ENCODE assay signal across 8 cellular contexts in genomic region chr18:74598350-74599001, GRCh38. TPM values are rescaled to one million over a fixed set of nuclear protein-coding genes. Genes with fewer than 3 reads are reported as not detected.
A peak's percentile ranks its signal among the peaks of the same experiment; 100 is the strongest.
DNase-seq lines count a peak whose midpoint lies in the region; ATAC-seq and TF ChIP-seq lines count a peak whose summit lies in the region.

No MANE protein-coding gene starts in this region.

- intact Hi-C loops in mammary epithelial cell (cut with micrococcal nuclease) = loop anchor here (5.0 kb wide), 1 partner anchor 809 kb away; no protein-coding TSS in a partner anchor

- TF ChIP-seq CTCF in GM13976 (IDR thresholded peaks at IDR 0.05; ENCODE audit: borderline replicate concordance, control extremely low read depth, extremely low read depth, insufficient read depth, missing control alignments) (peak; percentile 14), VCaP (conservative IDR thresholded peaks at IDR 0.05) (no peak; the same call in 1 of the 2 replicates), mammary epithelial cell (conservative IDR thresholded peaks at IDR 0.05 in 1 of 2, IDR thresholded peaks at IDR 0.05 in 1 of 2; ENCODE audit: extremely low read depth in 1 of 2, insufficient read depth in 1 of 2, low read depth in 1 of 2, low read length in 2 of 2) (peak in 1 of 2 donors; percentile 18)

- H3K4me1 ChIP-seq in mammary epithelial cell (ENCODE audit: insufficient read depth, low read length) = peaks cover 14% of the 10 kb centered on the region

- no TSS peak for BruUV-seq in mammary epithelial cell (replicated peaks; lab: Mats Ljungman, UMichigan)

- H3K79me2 ChIP-seq in mammary epithelial cell (ENCODE audit: insufficient read depth, low read length) = peaks cover 86% of the 10 kb centered on the region

- CTCF ChIA-PET in mammary epithelial cell (lab: Charles Lee; ENCODE audit: low non-redundant PET) = interaction anchor here (0.6 to 0.7 kb wide), 2 partner anchors 105 to 574 kb away, joined by 3 read pairs; no protein-coding TSS in a partner anchor

- under 1% methylated on average over 30 of the region's 44 CpGs for WGBS in mammary epithelial cell (ENCODE audit: low coverage, missing lambda C conversion rate)

- dilution Hi-C loops in mammary epithelial cell (cut with HindIII; ENCODE audit: low sequenced_read_pairs) = no loop called here

- peak overlapping the region; percentile 97 for H3K27ac ChIP-seq in VCaP
- peak overlapping the region; percentile 57 for H3K27ac ChIP-seq in mammary epithelial cell (ENCODE audit: insufficient read depth, low read depth, low read length)

- H2AFZ ChIP-seq in mammary epithelial cell (ENCODE audit: low read depth, low read length) = peak overlapping the region; percentile 97

- H3K36me3 ChIP-seq in mammary epithelial cell (ENCODE audit: insufficient read depth, low read length) = no peaks in the 10 kb centered on the region

- peak; percentile 72 for DNase-seq in GM13976 (ENCODE audit: low spot score)
- DNase-seq in NAMALWA (ENCODE audit: low spot score) = peak; percentile 89
- no peak for DNase-seq in mammary epithelial cell
- peak; percentile 62 for DNase-seq in kidney tubule cell (ENCODE audit: low spot score)
- DNase-seq in stimulated activated CD4-positive, alpha-beta T cell treated with anti-CD3 and anti-CD28 coated beads, Interleukin-2, amount 100 ng/mL, for 24 hours = peak; percentile 71 to 75
- DNase-seq in NCI-H2029 (lab: John Stamatoyannopoulos, UW) = no peak

- peak overlapping the region; percentile 100 for H3K4me2 ChIP-seq in mammary epithelial cell (ENCODE audit: insufficient read depth, low read depth, low read length)

- H3K9ac ChIP-seq in mammary epithelial cell (ENCODE audit: insufficient read depth, low read length) = peak overlapping the region; percentile 76

- H3K9me3 ChIP-seq in mammary epithelial cell (replicated peaks; ENCODE audit: insufficient read depth, low read length) = no peaks in the 10 kb centered on the region

- in situ Hi-C loops in GM13976 (cut with MboI; ENCODE audit: low sequenced_read_pairs, unreplicated experiment) (no loop called here), mammary epithelial cell (cut with MboI; ENCODE audit: low sequenced_read_pairs in 2 of 2) (no loop called here)

- peak overlapping the region; percentile 92 to 98 (median 92) for H3K4me3 ChIP-seq in mammary epithelial cell (replicated peaks in 1 of 3; ENCODE audit: insufficient read depth in 1 of 3, low read depth in 2 of 3, low read length in 3 of 3)

- H4K20me1 ChIP-seq in mammary epithelial cell (ENCODE audit: insufficient read depth, low read length) = no peaks in the 10 kb centered on the region

- no peaks in the 10 kb centered on the region for H3K27me3 ChIP-seq in mammary epithelial cell (ENCODE audit: insufficient read depth, low read length)

- ATAC-seq in HG02571 (IDR thresholded peaks at IDR 0.05; ENCODE audit: unreplicated experiment) = peak; percentile 54

RNA-seq across cellular contexts. Expression of gene ZNF407, which starts 0.8 kb away (rescaled TPM):
- 10 to 100 TPM; 10.8 to 12.8 TPM for total RNA-seq in mammary epithelial cell
- 2.5 TPM for polyA plus RNA-seq in mammary epithelial cell
- 11.9 TPM for polyA minus RNA-seq in mammary epithelial cell

Comparison
In these comparisons a context has a peak if more than half of its experiments do, and no peak if none do; other contexts are left out.
1. DNase-seq: peak in GM13976 (single experiment), NAMALWA (single experiment), kidney tubule cell (single experiment) and stimulated activated CD4-positive, alpha-beta T cell treated with anti-CD3 and anti-CD28 coated beads, Interleukin-2, amount 100 ng/mL, for 24 hours (2 of 2); none in mammary epithelial cell (single experiment) and NCI-H2029 (single experiment).